Comparison of ENCODE assay signal across 1 cellular context in genomic region chr17:7356072-7356549, GRCh38.
A peak's percentile ranks its signal among the peaks of the same experiment; 100 is the strongest.
TF ChIP-seq lines count a peak whose summit lies in the region.

No MANE protein-coding gene starts in this region.

TF ChIP-seq in HEK293, 187 proteins besides CTCF, POLR2A, EP300 and RAD21 (continued from another document and continues in another):
- TF ChIP-seq PBX3 (CRISPR knock-in tag; IDR thresholded peaks at IDR 0.05) (no peak), SETDB1 (IDR thresholded peaks at IDR 0.05; ENCODE audit: insufficient read length, low read length) (no peak), SALL2 (tag by site-specific recombination; IDR thresholded peaks at IDR 0.05; ENCODE audit: borderline replicate concordance) (no peak), ZSCAN30 (tag by site-specific recombination; IDR thresholded peaks at IDR 0.05) (peak; percentile 77; the same call in 1 of the 2 replicates), ZNF621 (tag by site-specific recombination; IDR thresholded peaks at IDR 0.05) (no peak), ZNF311 (tag by site-specific recombination; IDR thresholded peaks at IDR 0.05; ENCODE audit: borderline replicate concordance) (no peak), ZFHX2 (tag by site-specific recombination; conservative IDR thresholded peaks at IDR 0.05) (peak; percentile 17; the same call in 1 of the 2 replicates), SCRT2 (tag by site-specific recombination; IDR thresholded peaks at IDR 0.05) (no peak), ZNF19 (tag by site-specific recombination; IDR thresholded peaks at IDR 0.05; ENCODE audit: low read depth) (no peak), ZNF202 (tag by site-specific recombination; IDR thresholded peaks at IDR 0.05; ENCODE audit: borderline replicate concordance) (no peak), ZSCAN23 (tag by site-specific recombination; IDR thresholded peaks at IDR 0.05) (no peak), ZNF184 (tag by site-specific recombination; IDR thresholded peaks at IDR 0.05) (no peak), ZNF518A (tag by site-specific recombination; conservative IDR thresholded peaks at IDR 0.05; ENCODE audit: low read depth) (no peak), ZNF561 (tag by site-specific recombination; IDR thresholded peaks at IDR 0.05; ENCODE audit: borderline replicate concordance) (peak; percentile 80; the same call in 1 of the 2 replicates), RBAK (tag by site-specific recombination; IDR thresholded peaks at IDR 0.05) (no peak), ZNF76 (tag by site-specific recombination; IDR thresholded peaks at IDR 0.05; ENCODE audit: borderline replicate concordance, low read depth) (peak; percentile 71; the same call in 1 of the 2 replicates), ZNF488 (tag by site-specific recombination; IDR thresholded peaks at IDR 0.05) (no peak), KLF1 (tag by site-specific recombination; IDR thresholded peaks at IDR 0.05) (peak; percentile 79), REPIN1 (tag by site-specific recombination; IDR thresholded peaks at IDR 0.05; ENCODE audit: low read depth) (no peak), ZNF529 (tag by site-specific recombination; IDR thresholded peaks at IDR 0.05; ENCODE audit: insufficient replicate concordance) (no peak), ZNF701 (tag by site-specific recombination; IDR thresholded peaks at IDR 0.05) (no peak), ZNF623 (tag by site-specific recombination; IDR thresholded peaks at IDR 0.05) (no peak), SP3 (tag by site-specific recombination; IDR thresholded peaks at IDR 0.05) (peak; percentile 75), ZBTB49 (tag by site-specific recombination; IDR thresholded peaks at IDR 0.05; ENCODE audit: low read depth) (no peak), ZNF292 (tag by site-specific recombination; IDR thresholded peaks at IDR 0.05; ENCODE audit: borderline replicate concordance, low read depth) (no peak), YY1 (tag by site-specific recombination; IDR thresholded peaks at IDR 0.05) (no peak), ZNF707 (tag by site-specific recombination; IDR thresholded peaks at IDR 0.05) (no peak), SP7 (tag by site-specific recombination; IDR thresholded peaks at IDR 0.05) (peak; percentile 69), ZNF394 (tag by site-specific recombination; IDR thresholded peaks at IDR 0.05; ENCODE audit: borderline replicate concordance) (peak; percentile 35; the same call in 1 of the 2 replicates), MYNN (tag by site-specific recombination; IDR thresholded peaks at IDR 0.05; ENCODE audit: borderline replicate concordance) (no peak), ZNF426 (tag by site-specific recombination; IDR thresholded peaks at IDR 0.05) (no peak), ZNF747 (tag by site-specific recombination; IDR thresholded peaks at IDR 0.05) (no peak), ZNF544 (tag by site-specific recombination; IDR thresholded peaks at IDR 0.05) (no peak), BCL11A (tag by site-specific recombination; IDR thresholded peaks at IDR 0.05; ENCODE audit: low read depth) (0 out of 2 replicates have a peak, but pooled peaks have one; percentile 18), ZBTB48 (tag by site-specific recombination; IDR thresholded peaks at IDR 0.05) (peak; percentile 89), ZBTB44 (tag by site-specific recombination; IDR thresholded peaks at IDR 0.05) (no peak; the same call in 1 of the 2 replicates), SP2 (tag by site-specific recombination; IDR thresholded peaks at IDR 0.05) (peak; percentile 30; the same call in 1 of the 2 replicates), ZNF830 (tag by site-specific recombination; IDR thresholded peaks at IDR 0.05; ENCODE audit: low read depth) (no peak), ZNF155 (tag by site-specific recombination; IDR thresholded peaks at IDR 0.05) (no peak), ZNF2 (tag by site-specific recombination; IDR thresholded peaks at IDR 0.05) (peak; percentile 91), ZNF843 (tag by site-specific recombination; IDR thresholded peaks at IDR 0.05) (no peak), ZNF175 (tag by site-specific recombination; IDR thresholded peaks at IDR 0.05) (no peak), ZNF549 (tag by site-specific recombination; IDR thresholded peaks at IDR 0.05) (no peak), ZBTB26 (tag by site-specific recombination; optimal IDR thresholded peaks at IDR 0.05) (peak; percentile 14), ZNF610 (tag by site-specific recombination; IDR thresholded peaks at IDR 0.05; ENCODE audit: borderline replicate concordance) (no peak), ZNF157 (tag by site-specific recombination; IDR thresholded peaks at IDR 0.05) (no peak), ZFP3 (tag by site-specific recombination; IDR thresholded peaks at IDR 0.05; ENCODE audit: low read depth) (no peak), ZNF677 (tag by site-specific recombination; IDR thresholded peaks at IDR 0.05) (no peak), ZNF585B (tag by site-specific recombination; IDR thresholded peaks at IDR 0.05) (no peak), ZFP41 (tag by site-specific recombination; IDR thresholded peaks at IDR 0.05; ENCODE audit: borderline replicate concordance) (no peak), ZNF112 (tag by site-specific recombination; IDR thresholded peaks at IDR 0.05) (no peak), ZNF280C (tag by site-specific recombination; IDR thresholded peaks at IDR 0.05) (no peak), FEZF1 (tag by site-specific recombination; IDR thresholded peaks at IDR 0.05) (no peak)
